ENCODE assay signal across 20 cellular contexts in the genomic region with DNA sequence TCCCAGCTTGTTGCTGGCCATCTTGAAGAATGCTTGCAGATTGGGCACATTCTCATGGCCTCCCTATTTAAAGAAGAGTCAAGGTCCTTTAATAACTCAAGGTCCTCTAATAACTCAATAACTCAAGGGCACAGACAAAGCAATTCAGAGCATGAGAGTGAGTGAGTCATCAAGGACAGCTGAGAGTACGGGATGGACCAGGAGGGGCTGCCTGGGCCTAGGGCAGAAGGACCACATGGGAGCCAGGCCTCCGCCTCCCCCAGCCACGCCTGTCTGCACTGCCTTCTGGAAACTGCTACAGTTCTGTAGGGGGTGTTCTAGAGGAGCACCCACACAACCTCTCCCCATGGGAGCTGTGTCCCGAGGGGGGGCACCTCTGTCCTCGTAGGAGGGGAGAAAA. TPM values are rescaled to one million over a fixed set of nuclear protein-coding genes. Genes with fewer than 3 reads are reported as not detected.
DNase-seq lines count a peak whose midpoint lies in the region; ATAC-seq, FAIRE-seq and TF ChIP-seq lines count a peak whose summit lies in the region.
"Had no signal": no experiment of that assay in that cellular context is flagged by ENCODE, and none has a peak within 500 bp of the region (broad histone marks: within the 10 kb centered on the region; RNA-seq: fewer than 3 reads in every experiment).

No MANE protein-coding gene starts in this region.

- H2AK5ac ChIP-seq in mesenchymal stem cell (ENCODE audit: low read length, severe bottlenecking): peak overlapping the region; percentile 70

- no peak overlapping the region for H3K4ac ChIP-seq in mesenchymal stem cell (ENCODE audit: low read depth in 1 of 2, low read length in 2 of 2)

- H4K8ac ChIP-seq in mesenchymal stem cell (ENCODE audit: low read length): no peak overlapping the region

- no peak overlapping the region for H3K27ac ChIP-seq in mesenchymal stem cell (ENCODE audit: low read length, poor library complexity, severe bottlenecking)
- H3K27ac ChIP-seq: coronary artery, right lobe of liver had no signal

- no peak overlapping the region for H3K18ac ChIP-seq in mesenchymal stem cell (ENCODE audit: low read depth in 1 of 2, low read length in 2 of 2)

- no peaks in the 10 kb centered on the region for H3K4me1 Mint-ChIP-seq in activated T-cell treated with anti-CD3 and anti-CD28 coated beads, Interleukin-2, amount 50 U/mL, for 4 hours (ENCODE audit: low read depth)
- H3K4me1 Mint-ChIP-seq: activated B cell treated with CpG ODN at 0.5 μM for 24 hours; activated CD4-positive, alpha-beta memory T cell treated with anti-CD3 and anti-CD28 coated beads, Interleukin-2, amount 10 ng/mL, durations not matched to agents 7 days and 5 days had no signal

- no peak overlapping the region for H3K4me3 Mint-ChIP-seq in activated T-cell treated with anti-CD3 and anti-CD28 coated beads, Interleukin-2, amount 50 U/mL, for 4 hours
- H3K4me3 Mint-ChIP-seq: activated B cell treated with CpG ODN at 0.5 μM for 24 hours; activated CD4-positive, alpha-beta memory T cell treated with anti-CD3 and anti-CD28 coated beads, Interleukin-2, amount 10 ng/mL, durations not matched to agents 7 days and 5 days; activated T-cell treated with anti-CD3 and anti-CD28 coated beads, Interleukin-2, amount 50 U/mL, for 24 hours; brain had no signal

- H3K4me1 ChIP-seq in mesenchymal stem cell (ENCODE audit: control insufficient read depth, insufficient read depth, low read depth, low read length): peaks cover 13% of the 10 kb centered on the region
- H3K4me1 ChIP-seq: right lobe of liver had no signal

- H3K23ac ChIP-seq in mesenchymal stem cell (ENCODE audit: low read length in 2 of 2): no peak overlapping the region

- H3K27me3 Mint-ChIP-seq in activated T-cell treated with anti-CD3 and anti-CD28 coated beads, Interleukin-2, amount 50 U/mL, for 4 hours (ENCODE audit: low read depth): peaks cover 14% of the 10 kb centered on the region
- H3K27me3 Mint-ChIP-seq: activated CD4-positive, alpha-beta memory T cell treated with anti-CD3 and anti-CD28 coated beads, Interleukin-2, amount 10 ng/mL, durations not matched to agents 7 days and 5 days had no signal

- no peaks in the 10 kb centered on the region for H3K36me3 ChIP-seq in mesenchymal stem cell (ENCODE audit: control insufficient read depth in 1 of 2, insufficient read depth in 2 of 2, low read depth in 1 of 2, low read length in 2 of 2)
- H3K36me3 ChIP-seq: right lobe of liver had no signal

- no peak overlapping the region for H4K91ac ChIP-seq in mesenchymal stem cell (ENCODE audit: low read length)

- H2BK120ac ChIP-seq in mesenchymal stem cell (ENCODE audit: low read depth, low read length): no peak overlapping the region

- H3K14ac ChIP-seq in mesenchymal stem cell (ENCODE audit: low read length in 2 of 2): no peak overlapping the region

- TF ChIP-seq POLR2A in GM12892 (IDR thresholded peaks at IDR 0.05; ENCODE audit: low read depth, low read length): no peak

- no peak overlapping the region for H2BK12ac ChIP-seq in mesenchymal stem cell (ENCODE audit: low read length in 2 of 2)

- no peak for TF ChIP-seq CTCF in astrocyte of the spinal cord (IDR thresholded peaks at IDR 0.05; ENCODE audit: low read depth, low read length)

- peaks cover 10% of the 10 kb centered on the region for H3K9me3 ChIP-seq in mesenchymal stem cell (ENCODE audit: control insufficient read depth, low read length)
- H3K9me3 ChIP-seq: right lobe of liver had no signal

- peaks cover 0 to 10% of the 10 kb centered on the region in 2 experiments for H3K27me3 ChIP-seq in mesenchymal stem cell (ENCODE audit: control insufficient read depth in 1 of 2, insufficient read depth in 1 of 2, low read length in 2 of 2)
- H3K27me3 ChIP-seq: right lobe of liver had no signal

- no peak overlapping the region for H3K4me2 ChIP-seq in mesenchymal stem cell (ENCODE audit: low read length, poor library complexity, severe bottlenecking)

- WGBS in mesenchymal stem cell: 52% methylated on average over 5 of the region's 5 CpGs

- FAIRE-seq in HTR-8/SVneo (lab: Jason Lieb, UNC) (peak; percentile 67), GM12892 (lab: Jason Lieb, UNC) (no peak)

- no peak overlapping the region for H3K9ac ChIP-seq in mesenchymal stem cell (ENCODE audit: low read length)

- DNase-seq in HTR-8/SVneo (ENCODE audit: insufficient read length, low spot score): peak; percentile 54
- DNase-seq in astrocyte of the spinal cord (ENCODE audit: low read depth, low spot score): peak; percentile 17
- peak; percentile 27 for DNase-seq in mesenchymal stem cell
- DNase-seq in activated T-cell treated with anti-CD3 and anti-CD28 coated beads, Interleukin-2, amount 50 U/mL, for 4 hours: no peak
- no peak for DNase-seq in putamen (ENCODE audit: low spot score)
- no peak for DNase-seq in GM12892 (ENCODE audit: insufficient read length)
- no peak for DNase-seq in stimulated activated CD4-positive, alpha-beta T cell treated with anti-CD3 and anti-CD28 coated beads, Interleukin-1b, Interleukin-23, amount 100 ng/mL, for 48 hours
- DNase-seq: activated B cell treated with CpG ODN at 0.5 μM for 24 hours; activated CD4-positive, alpha-beta memory T cell treated with anti-CD3 and anti-CD28 coated beads, Interleukin-2, amount 10 ng/mL, durations not matched to agents 7 days and 5 days; activated naive CD4-positive, alpha-beta T cell treated with anti-CD3 and anti-CD28 coated beads, Interleukin-2, amount 50 U/mL, for 16 hours; activated T-cell treated with anti-CD3 and anti-CD28 coated beads, Interleukin-2, amount 50 U/mL, for 24 hours; C1 segment of cervical spinal cord; foreskin melanocyte; NCI-H2029; NCI-H524; occipital lobe; right lobe of liver; SHP77 treated with DMSO at 0.1 percent for 48 hours had no signal

- no peak for ATAC-seq in activated T-cell treated with anti-CD3 and anti-CD28 coated beads, Interleukin-2, amount 50 U/mL, for 4 hours

- H2AFZ ChIP-seq in mesenchymal stem cell (ENCODE audit: low read depth, low read length): no peak overlapping the region

- H3K4me3 ChIP-seq in astrocyte of the spinal cord (ENCODE audit: low read depth, low read length): no peak overlapping the region
- no peak overlapping the region for H3K4me3 ChIP-seq in mesenchymal stem cell (ENCODE audit: insufficient read depth in 1 of 2, low read depth in 1 of 2, low read length in 2 of 2)
- H3K4me3 ChIP-seq: coronary artery, right lobe of liver had no signal

- H2BK15ac ChIP-seq in mesenchymal stem cell (ENCODE audit: low read depth, poor library complexity, severe bottlenecking): no peak overlapping the region

- H3K36me3 Mint-ChIP-seq in activated T-cell treated with anti-CD3 and anti-CD28 coated beads, Interleukin-2, amount 50 U/mL, for 4 hours (ENCODE audit: insufficient read depth): no peaks in the 10 kb centered on the region
- H3K36me3 Mint-ChIP-seq: brain had no signal

- no peak overlapping the region for H2BK5ac ChIP-seq in mesenchymal stem cell (ENCODE audit: low read depth, low read length, poor library complexity, severe bottlenecking)

- in situ Hi-C loops in astrocyte of the spinal cord (cut with HindIII; ENCODE audit: low sequenced_read_pairs): no loop called here

- no peaks in the 10 kb centered on the region for H3K79me1 ChIP-seq in mesenchymal stem cell (replicated peaks; ENCODE audit: low read length, poor library complexity, severe bottlenecking)

- peaks cover 9% of the 10 kb centered on the region for H3K9me3 Mint-ChIP-seq in activated T-cell treated with anti-CD3 and anti-CD28 coated beads, Interleukin-2, amount 50 U/mL, for 4 hours
- H3K9me3 Mint-ChIP-seq: activated CD4-positive, alpha-beta memory T cell treated with anti-CD3 and anti-CD28 coated beads, Interleukin-2, amount 10 ng/mL, durations not matched to agents 7 days and 5 days had no signal

RNA-seq across cellular contexts. Expression of gene ZNF503, which starts 48.9 kb away (rescaled TPM):
- 110 TPM for polyA plus RNA-seq in mesenchymal stem cell (2013, experiment 1 of 2)
- polyA plus RNA-seq in mesenchymal stem cell (2013, experiment 2 of 2): 112 TPM
- under 1 TPM; 0.16 to 0.30 (median 0.27) TPM for total RNA-seq in activated T-cell treated with anti-CD3 and anti-CD28 coated beads, Interleukin-2, amount 50 U/mL, for 4 hours
- polyA plus RNA-seq in GM12892 (2012; ENCODE audit: missing spikeins): not detected
- total RNA-seq: activated B cell treated with CpG ODN at 0.5 μM for 24 hours had no signal

Comparison
In these comparisons a context has a peak if more than half of its experiments do, and no peak if none do; other contexts are left out.
1. DNase-seq: peak in HTR-8/SVneo (single experiment), astrocyte of the spinal cord (single experiment) and mesenchymal stem cell (single experiment); none in activated T-cell treated with anti-CD3 and anti-CD28 coated beads, Interleukin-2, amount 50 U/mL, for 4 hours (single experiment), putamen (single experiment), GM12892 (single experiment) and stimulated activated CD4-positive, alpha-beta T cell treated with anti-CD3 and anti-CD28 coated beads, Interleukin-1b, Interleukin-23, amount 100 ng/mL, for 48 hours (single experiment).